ENCODE assay signal across 8 cellular contexts in the genomic region with DNA sequence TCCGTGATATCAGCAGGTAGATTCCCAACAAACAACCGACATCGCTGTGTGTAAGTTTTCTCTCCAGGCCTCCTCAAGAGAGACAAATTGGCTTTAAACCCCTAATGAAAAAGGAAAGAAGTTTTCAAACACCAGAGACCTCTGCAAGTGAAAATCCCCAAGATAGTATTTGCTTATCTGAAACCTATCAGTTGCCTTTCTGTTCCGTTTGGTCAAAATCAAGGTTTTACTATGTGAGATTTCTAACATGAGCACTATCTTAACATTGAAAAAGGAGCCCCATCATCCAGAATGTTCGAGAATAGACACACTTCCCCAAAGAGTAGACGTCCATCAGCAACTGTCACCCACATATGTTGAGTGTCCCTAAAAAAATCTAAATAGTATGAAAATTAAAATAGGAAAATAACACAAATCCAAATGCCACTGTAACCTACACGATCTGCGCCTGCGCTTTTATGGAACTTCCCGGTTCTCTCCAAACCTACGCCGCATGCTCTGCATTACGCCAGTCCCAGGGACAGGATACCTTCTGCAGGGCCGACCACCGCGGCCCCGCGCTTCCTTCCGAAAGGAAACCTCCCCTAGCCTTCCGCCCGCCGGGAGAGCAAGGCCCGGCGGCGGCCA. TPM values are rescaled to one million over a fixed set of nuclear protein-coding genes. Genes with fewer than 3 reads are reported as not detected.
DNase-seq lines count a peak whose midpoint lies in the region; ATAC-seq, FAIRE-seq and TF ChIP-seq lines count a peak whose summit lies in the region.

No MANE protein-coding gene starts in this region.

- no peak overlapping the region for H4K91ac ChIP-seq in trophoblast cell (ENCODE audit: low read depth, low read length)

- H2AFZ ChIP-seq in DND-41 (ENCODE audit: low read depth, low read length) (no peak overlapping the region), trophoblast cell (ENCODE audit: insufficient read depth, low read length, poor library complexity) (no peak overlapping the region)

- peaks cover 9% of the 10 kb centered on the region for H3K79me1 ChIP-seq in trophoblast cell (ENCODE audit: low read length)

- no peaks in the 10 kb centered on the region for H3K27me3 ChIP-seq in DND-41 (ENCODE audit: insufficient read depth, low read length, poor library complexity)
- no peaks in the 10 kb centered on the region for H3K27me3 ChIP-seq in Panc1 (ENCODE audit: control insufficient read depth, insufficient read depth, low read length)
- H3K27me3 ChIP-seq in esophagus muscularis mucosa, result no peaks in the 10 kb centered on the region
- H3K27me3 ChIP-seq in trophoblast cell (ENCODE audit: insufficient read depth, low read length), result no peaks in the 10 kb centered on the region

- no peak for FAIRE-seq in frontal cortex (lab: Jason Lieb, UNC)

- H3K79me2 ChIP-seq in DND-41 (ENCODE audit: insufficient read depth, low read length), result peaks cover 69% of the 10 kb centered on the region
- H3K79me2 ChIP-seq in trophoblast cell (ENCODE audit: control insufficient read depth, insufficient read depth, low read length, poor library complexity), result peaks cover 23% of the 10 kb centered on the region

- peak overlapping the region; percentile 99 for H3K4ac ChIP-seq in trophoblast cell (ENCODE audit: low read depth, low read length)

- peaks cover 56% of the 10 kb centered on the region for H3K4me1 ChIP-seq in DND-41 (ENCODE audit: insufficient read depth, low read length)
- H3K4me1 ChIP-seq in Panc1 (ENCODE audit: control insufficient read depth, insufficient read depth, low read length), result peaks cover 23% of the 10 kb centered on the region
- H3K4me1 ChIP-seq in esophagus muscularis mucosa, result peaks cover 47 to 58% (median 54%) of the 10 kb centered on the region in 4 donors
- peaks cover 2 to 10% of the 10 kb centered on the region in 2 experiments for H3K4me1 ChIP-seq in trophoblast cell (ENCODE audit: control insufficient read depth in 1 of 2, insufficient read depth in 2 of 2, low read length in 2 of 2)

- BruUV-seq in Panc1 (replicated peaks; lab: Mats Ljungman, UMichigan), result no TSS peak

- WGBS in esophagus muscularis mucosa, result 0% methylated on average over 14 of the region's 25 CpGs
- WGBS in trophoblast cell (ENCODE audit: extremely low coverage, insufficient coverage, insufficient read length), result no CpG with 5 or more reads among the region's 25 CpGs

- peak overlapping the region; percentile 70 for H3K4me2 ChIP-seq in DND-41 (ENCODE audit: insufficient read depth, low read length)
- H3K4me2 ChIP-seq in trophoblast cell (ENCODE audit: low read length), result peak overlapping the region; percentile 59

- intact Hi-C loops in Panc1 (cut with micrococcal nuclease; ENCODE audit: unreplicated experiment) (no loop called here), esophagus muscularis mucosa (cut with DNase I) (loop anchor here (5.0 to 10.0 kb wide), 3 partner anchors 159 to 366 kb away; partner anchors contain the start of genes KIAA0319L, NCDN and ZMYM6)

- DNase-seq in DND-41 (no peak), Panc1 (ENCODE audit: low read depth, low spot score) (no peak), esophagus muscularis mucosa (ENCODE audit: extremely low spot score) (no peak), trophoblast cell (peak in 1 of 2 donors; percentile 5), KG1 (lab: John Stamatoyannopoulos, UW) (no peak), GM20000 (ENCODE audit: low spot score) (no peak), DMS 273 treated with DMSO at 0.1 percent for 48 hours (lab: John Stamatoyannopoulos, UW) (no peak), frontal cortex (ENCODE audit: low spot score in 2 of 2) (no peak)

- no peak for TF ChIP-seq EP300 in esophagus muscularis mucosa (IDR thresholded peaks at IDR 0.05)

- in situ Hi-C loops in Panc1 (cut with HindIII; ENCODE audit: low pct_unique_long_range_greater_than_20kb, low sequenced_read_pairs), result no loop called here

- TF ChIP-seq CTCF in DND-41 (IDR thresholded peaks at IDR 0.05; ENCODE audit: borderline replicate concordance, extremely low read depth, low read length, poor library complexity, severe bottlenecking) (no peak), Panc1 (IDR thresholded peaks at IDR 0.05) (no peak), esophagus muscularis mucosa (IDR thresholded peaks at IDR 0.05) (no peak), GM20000 (IDR thresholded peaks at IDR 0.05; ENCODE audit: extremely low read depth, missing control alignments) (no peak)

- POLR2A ChIA-PET in Panc1 (lab: Charles Lee), result interaction anchor here (0.7 kb wide), 1 partner anchor 1142 kb away, joined by 3 read pairs; no protein-coding TSS in a partner anchor

- TF ChIP-seq POLR2A in esophagus muscularis mucosa (IDR thresholded peaks at IDR 0.05; ENCODE audit: low read depth), result no peak

- peaks cover 54% of the 10 kb centered on the region for H4K20me1 ChIP-seq in DND-41 (ENCODE audit: insufficient read depth, low read length)

- H3K36me3 ChIP-seq in DND-41 (ENCODE audit: insufficient read depth, low read length) (peaks cover 63% of the 10 kb centered on the region), Panc1 (ENCODE audit: control insufficient read depth, insufficient read depth, low read length) (peaks cover 50% of the 10 kb centered on the region), esophagus muscularis mucosa (peaks cover 42 to 51% (median 44%) of the 10 kb centered on the region in 4 donors), trophoblast cell (ENCODE audit: control insufficient read depth in 1 of 2, insufficient read depth in 2 of 2, low read length in 2 of 2) (peaks cover 22 to 41% of the 10 kb centered on the region in 2 experiments)

- no peak overlapping the region for H3K23ac ChIP-seq in trophoblast cell (ENCODE audit: low read length)

- CTCF ChIA-PET in Panc1 (lab: Charles Lee), result no interaction called here

- no peak overlapping the region for H4K12ac ChIP-seq in trophoblast cell (ENCODE audit: low read depth, low read length)

- H2AK5ac ChIP-seq in trophoblast cell (ENCODE audit: low read length), result no peak overlapping the region

- H2BK120ac ChIP-seq in trophoblast cell (ENCODE audit: insufficient read depth, low read length, poor library complexity), result no peak overlapping the region

- H3K27ac ChIP-seq in DND-41 (ENCODE audit: low read length) (peak overlapping the region; percentile 92), Panc1 (ENCODE audit: low read length) (peak overlapping the region; percentile 76), esophagus muscularis mucosa (replicated peaks in 1 of 4) (peak overlapping the region; percentile 97 to 100 (median 100)), trophoblast cell (ENCODE audit: low read depth, low read length) (no peak overlapping the region)

- H3K9ac ChIP-seq in DND-41 (ENCODE audit: low read depth, low read length) (peak overlapping the region; percentile 100), trophoblast cell (ENCODE audit: low read length) (peak overlapping the region; percentile 84)

- no peak overlapping the region for H2BK12ac ChIP-seq in trophoblast cell (ENCODE audit: low read length)

- no peaks in the 10 kb centered on the region for H3K9me3 ChIP-seq in DND-41 (ENCODE audit: insufficient read depth, low read length, severe bottlenecking)
- no peaks in the 10 kb centered on the region for H3K9me3 ChIP-seq in Panc1 (ENCODE audit: control insufficient read depth, insufficient read depth, low read depth, low read length)
- H3K9me3 ChIP-seq in esophagus muscularis mucosa, result no peaks in the 10 kb centered on the region
- H3K9me3 ChIP-seq in trophoblast cell (ENCODE audit: insufficient read depth, low read depth, low read length), result peaks cover 6% of the 10 kb centered on the region

- ATAC-seq in DND-41 (ENCODE audit: insufficient read depth, low read depth), result no peak
- ATAC-seq in Panc1, result no peak

- no peak overlapping the region for H3K14ac ChIP-seq in trophoblast cell (ENCODE audit: low read length)

- H2BK5ac ChIP-seq in trophoblast cell (ENCODE audit: low read depth, low read length, poor library complexity), result no peak overlapping the region

- H3K18ac ChIP-seq in trophoblast cell (ENCODE audit: low read length), result no peak overlapping the region

- no peak overlapping the region for H4K8ac ChIP-seq in trophoblast cell (ENCODE audit: low read depth, low read length)

- H3K4me3 ChIP-seq in DND-41 (ENCODE audit: low read depth in 1 of 2, low read length in 2 of 2), result peak overlapping the region; percentile 85 to 93
- peak overlapping the region; percentile 84 to 86 for H3K4me3 ChIP-seq in Panc1 (ENCODE audit: low read depth in 2 of 2, low read length in 2 of 2)
- peak overlapping the region; percentile 98 to 100 (median 99) for H3K4me3 ChIP-seq in esophagus muscularis mucosa
- H3K4me3 ChIP-seq in trophoblast cell (ENCODE audit: low read depth, low read length), result peak overlapping the region; percentile 100

RNA-seq across cellular contexts. Expression of gene SFPQ, which starts 1.4 kb away (rescaled TPM):
- total RNA-seq in Panc1 (2021; ENCODE audit: unreplicated experiment), result 266 TPM
- 210 TPM for polyA plus RNA-seq in Panc1 (2012; ENCODE audit: insufficient read length)
- total RNA-seq in esophagus muscularis mucosa, result 100 to 1,000 TPM in 2 of 4 donors, 10 to 100 TPM in 2; 81.1 to 160 (median 127) TPM
- 227 and 229 TPM in 2 replicates for polyA plus RNA-seq in trophoblast cell (2013)
- total RNA-seq in frontal cortex, result 364 TPM
